In genomic region chr11:113473983-113474361, GRCh38 we compare ENCODE assay signal across 1 cellular context.
TF ChIP-seq lines count a peak whose summit lies in the region.

No MANE protein-coding gene starts in this region.

TF ChIP-seq in GM23338, 12 proteins besides CTCF, POLR2A, EP300 and RAD21 (continued from another document):
- no peak for TF ChIP-seq ZNF462 (CRISPR knock-in tag; IDR thresholded peaks at IDR 0.05)
- no peak for TF ChIP-seq NANOG (IDR thresholded peaks at IDR 0.05; ENCODE audit: borderline replicate concordance)
- TF ChIP-seq ZNF331 (CRISPR knock-in tag; IDR thresholded peaks at IDR 0.05; ENCODE audit: low read depth), result no peak
- no peak for TF ChIP-seq JUNB (IDR thresholded peaks at IDR 0.05; ENCODE audit: unreplicated experiment)
- TF ChIP-seq EZH2 (IDR thresholded peaks at IDR 0.05; ENCODE audit: low read depth, unreplicated experiment), result no peak
- no peak for TF ChIP-seq EZH2phosphoT487 (IDR thresholded peaks at IDR 0.05; ENCODE audit: unreplicated experiment)
- TF ChIP-seq CREB1 (CRISPR knock-in tag; IDR thresholded peaks at IDR 0.05; ENCODE audit: low read depth), result no peak
